ENCODE assay signal across 12 cellular contexts in the genomic region with DNA sequence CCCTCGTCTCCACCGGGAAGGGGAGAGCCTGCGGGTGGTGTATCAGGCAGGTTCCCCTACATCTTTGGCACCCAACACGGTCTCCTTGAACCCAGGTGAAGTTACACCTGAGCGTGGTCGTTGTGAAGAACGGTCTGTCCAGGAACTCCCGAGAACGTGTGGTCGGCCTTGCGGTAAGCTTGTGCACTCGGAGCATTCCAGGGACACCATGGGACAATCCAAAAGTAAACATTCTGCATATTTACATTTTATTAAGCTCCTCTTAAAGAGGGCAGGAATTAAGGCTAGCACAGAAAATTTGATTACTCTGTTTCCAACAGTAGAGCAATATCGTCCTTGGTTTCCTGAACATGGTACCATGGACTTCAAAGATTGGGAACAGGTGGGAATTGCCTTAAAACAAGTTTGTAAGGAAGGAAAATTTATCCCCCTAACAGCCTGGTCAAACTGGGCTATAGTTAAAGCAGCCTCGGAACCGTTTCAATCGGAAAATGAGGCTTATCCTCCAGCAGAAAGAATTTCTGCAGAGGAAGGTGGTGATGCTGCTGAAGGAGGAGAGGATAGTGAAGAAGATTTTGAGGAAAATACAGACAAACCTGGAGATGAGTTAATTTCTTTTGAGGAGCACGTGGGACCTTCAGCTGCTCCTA. TPM values are rescaled to one million over a fixed set of nuclear protein-coding genes. Genes with fewer than 3 reads are reported as not detected.
DNase-seq lines count a peak whose midpoint lies in the region; ATAC-seq and TF ChIP-seq lines count a peak whose summit lies in the region.
"Had no signal": no experiment of that assay in that cellular context is flagged by ENCODE, and none has a peak within 500 bp of the region (broad histone marks: within the 10 kb centered on the region; RNA-seq: fewer than 3 reads in every experiment).

No MANE protein-coding gene starts in this region.

- no peak overlapping the region for H3K23ac ChIP-seq in trophoblast cell (ENCODE audit: low read length)

- H3K9me3 ChIP-seq in parathyroid adenoma (ENCODE audit: control insufficient read depth, low read length) (no peaks in the 10 kb centered on the region), trophoblast cell (ENCODE audit: insufficient read depth, low read depth, low read length) (no peaks in the 10 kb centered on the region), left ventricle myocardium inferior (replicated peaks) (no peaks in the 10 kb centered on the region)
- H3K9me3 ChIP-seq: BE2C had no signal

- H2AFZ ChIP-seq in parathyroid adenoma (no peak overlapping the region), trophoblast cell (ENCODE audit: insufficient read depth, low read length, poor library complexity) (no peak overlapping the region)

- H3K4me3 ChIP-seq in NB4 (ENCODE audit: low read depth, low read length) (peak overlapping the region; percentile 59), parathyroid adenoma (ENCODE audit: low read depth, low read length) (peak overlapping the region; percentile 0), trophoblast cell (ENCODE audit: low read depth, low read length) (no peak overlapping the region), left ventricle myocardium inferior (no peak overlapping the region)

- no peak overlapping the region for H2BK12ac ChIP-seq in trophoblast cell (ENCODE audit: low read length)

- H3K79me1 ChIP-seq in trophoblast cell (ENCODE audit: low read length) = peaks cover 3% of the 10 kb centered on the region

- no peak overlapping the region for H2AK5ac ChIP-seq in trophoblast cell (ENCODE audit: low read length)

- H4K8ac ChIP-seq in trophoblast cell (ENCODE audit: low read depth, low read length) = no peak overlapping the region

- TF ChIP-seq POLR2A in NB4 (IDR thresholded peaks at IDR 0.05; ENCODE audit: extremely low read depth, insufficient read length) = no peak

- H3K4ac ChIP-seq in trophoblast cell (ENCODE audit: low read depth, low read length) = no peak overlapping the region

- ATAC-seq in HG03565 (IDR thresholded peaks at IDR 0.05; ENCODE audit: unreplicated experiment) = no peak

- no peak overlapping the region for H3K9ac ChIP-seq in parathyroid adenoma
- H3K9ac ChIP-seq in trophoblast cell (ENCODE audit: low read length) = no peak overlapping the region

- no peak overlapping the region for H3K14ac ChIP-seq in trophoblast cell (ENCODE audit: low read length)

- WGBS in trophoblast cell (ENCODE audit: extremely low coverage, insufficient coverage, insufficient read length) = no CpG with 5 or more reads among the region's 17 CpGs

- intact Hi-C loops in left ventricle myocardium inferior (cut with micrococcal nuclease) = no loop called here

- no peak overlapping the region for H4K12ac ChIP-seq in trophoblast cell (ENCODE audit: low read depth, low read length)

- no peak overlapping the region for H2BK5ac ChIP-seq in trophoblast cell (ENCODE audit: low read depth, low read length, poor library complexity)

- H3K79me2 ChIP-seq in parathyroid adenoma (no peaks in the 10 kb centered on the region), trophoblast cell (ENCODE audit: control insufficient read depth, insufficient read depth, low read length, poor library complexity) (no peaks in the 10 kb centered on the region)

- no peak overlapping the region for H3K18ac ChIP-seq in trophoblast cell (ENCODE audit: low read length)

- H3K27me3 ChIP-seq in parathyroid adenoma (ENCODE audit: control insufficient read depth, insufficient read depth, low read length) (no peaks in the 10 kb centered on the region), trophoblast cell (ENCODE audit: insufficient read depth, low read length) (no peaks in the 10 kb centered on the region), left ventricle myocardium inferior (ENCODE audit: low read depth) (peaks cover 71% of the 10 kb centered on the region)

- no peak overlapping the region for H3K4me2 ChIP-seq in parathyroid adenoma (ENCODE audit: low read length)
- H3K4me2 ChIP-seq in trophoblast cell (ENCODE audit: low read length) = no peak overlapping the region

- H2BK120ac ChIP-seq in trophoblast cell (ENCODE audit: insufficient read depth, low read length, poor library complexity) = no peak overlapping the region

- peak overlapping the region; percentile 100 for H3K27ac ChIP-seq in C4-2B
- H3K27ac ChIP-seq in epithelial cell of prostate = peak overlapping the region; percentile 63
- no peak overlapping the region for H3K27ac ChIP-seq in parathyroid adenoma
- H3K27ac ChIP-seq in trophoblast cell (ENCODE audit: low read depth, low read length) = no peak overlapping the region
- no peak overlapping the region for H3K27ac ChIP-seq in left ventricle myocardium inferior (replicated peaks)

- H4K91ac ChIP-seq in trophoblast cell (ENCODE audit: low read depth, low read length) = no peak overlapping the region

- peaks cover 5% of the 10 kb centered on the region for H3K4me1 ChIP-seq in parathyroid adenoma
- H3K4me1 ChIP-seq in trophoblast cell (ENCODE audit: control insufficient read depth in 1 of 2, insufficient read depth in 2 of 2, low read length in 2 of 2) = peaks cover 0 to 3% of the 10 kb centered on the region in 2 experiments
- peaks cover under 1% of the 10 kb centered on the region for H3K4me1 ChIP-seq in left ventricle myocardium inferior
- H3K4me1 ChIP-seq: BE2C had no signal

- TF ChIP-seq CTCF in C4-2B (conservative IDR thresholded peaks at IDR 0.05) (no peak), NB4 (IDR thresholded peaks at IDR 0.05; ENCODE audit: low read depth, low read length) (no peak), parathyroid adenoma (IDR thresholded peaks at IDR 0.05) (no peak), left ventricle myocardium inferior (IDR thresholded peaks at IDR 0.05; ENCODE audit: borderline replicate concordance) (no peak)

- DNase-seq in NB4 (ENCODE audit: low read depth) (no peak), epithelial cell of prostate (ENCODE audit: low read depth, low spot score) (no peak), AML-193 (lab: John Stamatoyannopoulos, UW) (no peak), trophoblast cell (no peak), left ventricle myocardium inferior (no peak)

- H3K36me3 ChIP-seq in parathyroid adenoma (ENCODE audit: control insufficient read depth, insufficient read depth, low read length) = no peaks in the 10 kb centered on the region
- no peaks in the 10 kb centered on the region for H3K36me3 ChIP-seq in trophoblast cell (ENCODE audit: control insufficient read depth in 1 of 2, insufficient read depth in 2 of 2, low read length in 2 of 2)
- no peaks in the 10 kb centered on the region for H3K36me3 ChIP-seq in left ventricle myocardium inferior
- H3K36me3 ChIP-seq: BE2C had no signal

RNA-seq across cellular contexts. Expression of gene ALOX15B, which starts 18.2 kb away (rescaled TPM):
- 1.2 and 1.4 TPM in 2 replicates for polyA plus RNA-seq in trophoblast cell (2013)
- total RNA-seq in left ventricle myocardium inferior = not detected
- total RNA-seq: activated CD4-positive, alpha-beta T cell treated with anti-CD3 and anti-CD28 coated beads, Interleukin-2, amount 10 ng/mL, durations not matched to agents 7 days and 5 days; mesothelial cell of epicardium had no signal

RNA-seq across cellular contexts. Expression of gene ALOX12B, which starts 30.4 kb away (rescaled TPM):
- polyA plus RNA-seq in trophoblast cell (2013) = 0.07 and 0.08 TPM in 2 replicates
- not detected for total RNA-seq in left ventricle myocardium inferior
- total RNA-seq: mesothelial cell of epicardium, Right ventricle myocardium inferior had no signal

RNA-seq across cellular contexts. Expression of gene GUCY2D, which starts 54.7 kb away (rescaled TPM):
- 0.30 and 0.39 TPM in 2 replicates for polyA plus RNA-seq in trophoblast cell (2013)
- total RNA-seq in left ventricle myocardium inferior = not detected
- total RNA-seq: activated CD4-positive, alpha-beta T cell treated with anti-CD3 and anti-CD28 coated beads, Interleukin-2, amount 10 ng/mL, durations not matched to agents 7 days and 5 days had no signal

Comparison
In these comparisons a context has a peak if more than half of its experiments do, and no peak if none do; other contexts are left out.
1. H3K27ac ChIP-seq: peak in C4-2B (single experiment) and epithelial cell of prostate (single experiment); none in parathyroid adenoma (single experiment), trophoblast cell (single experiment) and left ventricle myocardium inferior (single experiment).
2. H3K4me3 ChIP-seq: peak in NB4 (single experiment) and parathyroid adenoma (single experiment); none in trophoblast cell (single experiment) and left ventricle myocardium inferior (single experiment).